In the genomic region with DNA sequence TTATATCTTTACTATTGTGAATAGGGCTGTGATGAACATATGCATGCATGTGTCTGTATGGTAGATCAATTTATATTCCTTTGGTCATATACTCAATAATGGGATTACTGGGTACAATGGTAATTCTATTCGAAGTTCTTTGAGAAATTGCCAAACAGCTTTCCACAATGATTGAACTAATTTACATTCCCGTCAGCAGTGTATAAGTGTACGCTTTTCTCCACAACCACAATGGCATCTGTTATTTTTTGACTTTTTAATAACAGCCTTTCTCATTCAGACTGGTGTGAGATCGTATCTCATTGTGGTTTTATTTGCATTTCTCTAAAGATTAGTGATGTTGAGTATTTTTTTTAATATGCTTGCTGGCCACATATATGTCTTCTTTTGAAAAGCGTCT, we compare ENCODE assay signal across 33 cellular contexts.
DNase-seq lines count a peak whose midpoint lies in the region; FAIRE-seq and TF ChIP-seq lines count a peak whose summit lies in the region.
"Had no signal": no experiment of that assay in that cellular context is flagged by ENCODE, and none has a peak within 500 bp of the region (broad histone marks: within the 10 kb centered on the region; RNA-seq: fewer than 3 reads in every experiment).

No MANE protein-coding gene starts in this region.

- DNase-seq in NCI-H1048 (lab: John Stamatoyannopoulos, UW) (peak; percentile 13), astrocyte (ENCODE audit: low read depth) (no peak), NCI-H82 (lab: John Stamatoyannopoulos, UW) (no peak)
- DNase-seq in activated CD4-positive, alpha-beta T cell treated with anti-CD3 and anti-CD28 coated beads, Interleukin-2, amount 50 U/mL, for 1 hour, result no peak
- DNase-seq: 8988T; ACHN; AML-193; BE2C; C1 segment of cervical spinal cord; Caco-2; Calu3; CD4-positive, alpha-beta memory T cell; CD4-positive, alpha-beta T cell; CD4-positive, CD25-positive, alpha-beta regulatory T cell; CD8-positive, alpha-beta memory T cell; CD8-positive, alpha-beta T cell; COR-L47; DMS 273 treated with DMSO at 0.1 percent for 48 hours; DMS153; DMS53; DMS79; DMS79 treated with DMSO at 0.1 percent for 48 hours; DND-41; EL had no signal

- H3K4me1 Mint-ChIP-seq in astrocyte (ENCODE audit: low read depth, unreplicated experiment), result no peaks in the 10 kb centered on the region
- H3K4me1 Mint-ChIP-seq: B cell; CD14-positive monocyte; CD4-positive, alpha-beta memory T cell; CD4-positive, CD25-positive, alpha-beta regulatory T cell; CD8-positive, alpha-beta memory T cell had no signal

- H3K27me3 ChIP-seq in astrocyte (ENCODE audit: insufficient read depth, low read length), result no peaks in the 10 kb centered on the region
- H3K27me3 ChIP-seq: BE2C had no signal

- no peak for TF ChIP-seq CTCF in astrocyte (IDR thresholded peaks at IDR 0.05; ENCODE audit: insufficient read depth, low read depth, low read length)

- H3K27me3 Mint-ChIP-seq in astrocyte (ENCODE audit: low read depth, unreplicated experiment), result no peaks in the 10 kb centered on the region
- H3K27me3 Mint-ChIP-seq: B cell; CD4-positive, alpha-beta memory T cell; CD4-positive, alpha-beta T cell; CD4-positive, CD25-positive, alpha-beta regulatory T cell; CD8-positive, alpha-beta memory T cell had no signal

- H3K36me3 Mint-ChIP-seq in astrocyte (ENCODE audit: low read depth, unreplicated experiment), result no peaks in the 10 kb centered on the region
- H3K36me3 Mint-ChIP-seq: CD14-positive monocyte; CD4-positive, alpha-beta memory T cell; CD4-positive, CD25-positive, alpha-beta regulatory T cell; CD8-positive, alpha-beta memory T cell; CD8-positive, alpha-beta T cell had no signal

- H3K9ac ChIP-seq in astrocyte (ENCODE audit: low read length), result no peak overlapping the region
- H3K9ac ChIP-seq: BLaER1; BLaER1 treated with 17β-estradiol and CSF1 and Interleukin-3, amounts not matched to agents 10 nM and 100 nM had no signal

- H3K9me3 Mint-ChIP-seq in astrocyte (ENCODE audit: unreplicated experiment), result no peaks in the 10 kb centered on the region
- H3K9me3 Mint-ChIP-seq: CD8-positive, alpha-beta memory T cell; CD8-positive, alpha-beta T cell had no signal

- no peak overlapping the region for H3K4me2 ChIP-seq in astrocyte (ENCODE audit: low read length)
- H3K4me2 ChIP-seq: A549; BLaER1; BLaER1 treated with 17β-estradiol and CSF1 and Interleukin-3, amounts not matched to agents 10 nM and 100 nM had no signal

- H3K27ac ChIP-seq in astrocyte (ENCODE audit: low read depth, low read length), result no peak overlapping the region
- H3K27ac ChIP-seq: 22Rv1; A549; BLaER1; BLaER1 treated with 17β-estradiol and CSF1 and Interleukin-3, amounts not matched to agents 10 nM and 100 nM; C4-2B had no signal

- no peak overlapping the region for H2AFZ ChIP-seq in astrocyte (ENCODE audit: low read depth, low read length)

- no peak overlapping the region for H3K27ac Mint-ChIP-seq in astrocyte (ENCODE audit: unreplicated experiment)
- H3K27ac Mint-ChIP-seq: B cell; CD14-positive monocyte; CD4-positive, alpha-beta memory T cell; CD4-positive, alpha-beta T cell; CD4-positive, CD25-positive, alpha-beta regulatory T cell; CD8-positive, alpha-beta memory T cell; CD8-positive, alpha-beta T cell had no signal

- no peaks in the 10 kb centered on the region for H3K36me3 ChIP-seq in astrocyte (ENCODE audit: insufficient read depth, low read length)
- H3K36me3 ChIP-seq: BE2C; BLaER1; BLaER1 treated with 17β-estradiol and CSF1 and Interleukin-3, amounts not matched to agents 10 nM and 100 nM had no signal

- no peaks in the 10 kb centered on the region for H3K9me3 ChIP-seq in astrocyte (ENCODE audit: insufficient read depth, low read depth, low read length)
- H3K9me3 ChIP-seq: A549; BE2C; BLaER1; BLaER1 treated with 17β-estradiol and CSF1 and Interleukin-3, amounts not matched to agents 10 nM and 100 nM; Caco-2 had no signal

- no peaks in the 10 kb centered on the region for H3K4me1 ChIP-seq in astrocyte (ENCODE audit: insufficient read depth, low read length)
- H3K4me1 ChIP-seq: A549; BE2C; BLaER1; BLaER1 treated with 17β-estradiol and CSF1 and Interleukin-3, amounts not matched to agents 10 nM and 100 nM; Caco-2 had no signal

- H3K79me2 ChIP-seq in astrocyte (ENCODE audit: insufficient read depth, low read length), result no peaks in the 10 kb centered on the region

- no peaks in the 10 kb centered on the region for H4K20me1 ChIP-seq in astrocyte (ENCODE audit: insufficient read depth, low read length)
- H4K20me1 ChIP-seq: BLaER1; BLaER1 treated with 17β-estradiol and CSF1 and Interleukin-3, amounts not matched to agents 10 nM and 100 nM had no signal

- H3K4me3 Mint-ChIP-seq in astrocyte (ENCODE audit: unreplicated experiment), result no peak overlapping the region
- H3K4me3 Mint-ChIP-seq: B cell; CD14-positive monocyte; CD4-positive, alpha-beta memory T cell; CD4-positive, alpha-beta T cell; CD4-positive, CD25-positive, alpha-beta regulatory T cell; CD8-positive, alpha-beta memory T cell; CD8-positive, alpha-beta T cell had no signal

- no peak overlapping the region for H3K4me3 ChIP-seq in astrocyte (ENCODE audit: insufficient read depth, low read depth, low read length)
- H3K4me3 ChIP-seq: A549; BLaER1; BLaER1 treated with 17β-estradiol and CSF1 and Interleukin-3, amounts not matched to agents 10 nM and 100 nM had no signal

- peak; percentile 60 for FAIRE-seq in astrocyte (lab: Jason Lieb, UNC)
- FAIRE-seq: A204.1, D721Med had no signal
